ENCODE assay signal across 14 cellular contexts in genomic region chr7:138295049-138295637, GRCh38.
A peak's percentile ranks its signal among the peaks of the same experiment; 100 is the strongest.
DNase-seq lines count a peak whose midpoint lies in the region; ATAC-seq and TF ChIP-seq lines count a peak whose summit lies in the region.
"Had no signal": no experiment of that assay in that cellular context is flagged by ENCODE, and none has a peak within 500 bp of the region (broad histone marks: within the 10 kb centered on the region; RNA-seq: fewer than 3 reads in every experiment).

No MANE protein-coding gene starts in this region.

- H3K36me3 Mint-ChIP-seq in GM23338 (ENCODE audit: low read depth) (peaks cover 12% of the 10 kb centered on the region; the same call in 2 of the 3 replicates), mesothelial cell of epicardium (no peaks in the 10 kb centered on the region)
- H3K36me3 Mint-ChIP-seq in activated CD4-positive, alpha-beta T cell treated with anti-CD3 and anti-CD28 coated beads, Interleukin-2, amount 10 ng/mL, durations not matched to agents 24 days and 14 days (ENCODE audit: low read depth), result no peaks in the 10 kb centered on the region

- peaks cover 12% of the 10 kb centered on the region for H3K9me3 Mint-ChIP-seq in GM23338
- peaks cover 13% of the 10 kb centered on the region for H3K9me3 Mint-ChIP-seq in mesothelial cell of epicardium
- H3K9me3 Mint-ChIP-seq in activated CD4-positive, alpha-beta T cell treated with anti-CD3 and anti-CD28 coated beads, Interleukin-2, amount 10 ng/mL, durations not matched to agents 24 days and 14 days, result no peaks in the 10 kb centered on the region

- intact Hi-C loops in activated CD4-positive, alpha-beta T cell treated with anti-CD3 and anti-CD28 coated beads, Interleukin-2, amount 10 ng/mL, durations not matched to agents 24 days and 14 days (cut with micrococcal nuclease), result no loop called here
- intact Hi-C loops in psoas muscle (cut with DNase I), result no loop called here

- H4K20me1 ChIP-seq in GM23338 (replicated peaks; ENCODE audit: insufficient read depth), result no peaks in the 10 kb centered on the region

- TF ChIP-seq CTCF in GM23338 (conservative IDR thresholded peaks at IDR 0.05; ENCODE audit: low read depth in 2 of 2), result no peak
- no peak for TF ChIP-seq CTCF in mesothelial cell of epicardium (IDR thresholded peaks at IDR 0.05; ENCODE audit: unreplicated experiment)
- TF ChIP-seq CTCF in psoas muscle (IDR thresholded peaks at IDR 0.05), result no peak

- no peaks in the 10 kb centered on the region for H3K79me2 ChIP-seq in GM23338 (replicated peaks; ENCODE audit: insufficient read depth)

- no peak for DNase-seq in GM23338 (ENCODE audit: low spot score)
- no peak for DNase-seq in mesothelial cell of epicardium (ENCODE audit: low spot score in 2 of 2, unreplicated experiment in 2 of 2)
- DNase-seq in activated CD4-positive, alpha-beta T cell treated with anti-CD3 and anti-CD28 coated beads, Interleukin-2, amount 10 ng/mL, durations not matched to agents 24 days and 14 days, result no peak
- no peak for DNase-seq in AG08395 (ENCODE audit: low spot score)
- DNase-seq in psoas muscle, result no peak
- DNase-seq: body of pancreas, hippocampal formation, midbrain, NCI-H1436 treated with DMSO at 0.1 percent for 48 hours had no signal

- H3K4me2 ChIP-seq in GM23338, result no peak overlapping the region

- H3K27ac Mint-ChIP-seq in GM23338 (no peak overlapping the region), mesothelial cell of epicardium (peak overlapping the region; percentile 77)
- no peak overlapping the region for H3K27ac Mint-ChIP-seq in activated CD4-positive, alpha-beta T cell treated with anti-CD3 and anti-CD28 coated beads, Interleukin-2, amount 10 ng/mL, durations not matched to agents 24 days and 14 days
- H3K27ac Mint-ChIP-seq: activated T-helper 17 cell treated with anti-CD3 and anti-CD28 coated beads, Interleukin-2, amount 50 U/mL, for 72 hours had no signal

- H3K36me3 ChIP-seq in GM23338 (ENCODE audit: insufficient read depth), result no peaks in the 10 kb centered on the region
- no peaks in the 10 kb centered on the region for H3K36me3 ChIP-seq in psoas muscle (ENCODE audit: insufficient read depth in 1 of 2, low read depth in 1 of 2)

- no peaks in the 10 kb centered on the region for H3K27me3 ChIP-seq in GM23338 (ENCODE audit: insufficient read depth)
- no peaks in the 10 kb centered on the region for H3K27me3 ChIP-seq in psoas muscle (ENCODE audit: insufficient read depth in 3 of 3, low read length in 2 of 3)
- H3K27me3 ChIP-seq: body of pancreas had no signal

- H3K4me1 Mint-ChIP-seq in GM23338 (no peaks in the 10 kb centered on the region; the same call in 2 of the 3 replicates), mesothelial cell of epicardium (peaks cover 18% of the 10 kb centered on the region)
- H3K4me1 Mint-ChIP-seq in activated CD4-positive, alpha-beta T cell treated with anti-CD3 and anti-CD28 coated beads, Interleukin-2, amount 10 ng/mL, durations not matched to agents 24 days and 14 days, result no peaks in the 10 kb centered on the region
- H3K4me1 Mint-ChIP-seq: activated T-helper 17 cell treated with anti-CD3 and anti-CD28 coated beads, Interleukin-2, amount 50 U/mL, for 72 hours had no signal

- no peaks in the 10 kb centered on the region for H3K9me3 ChIP-seq in psoas muscle

- H3K4me1 ChIP-seq in GM23338 (ENCODE audit: insufficient read depth) (no peaks in the 10 kb centered on the region), psoas muscle (no peaks in the 10 kb centered on the region)

- H2AFZ ChIP-seq in GM23338, result peak overlapping the region; percentile 69; the same call in 1 of the 2 replicates

- WGBS in psoas muscle, 3 donors, result 57 to 77% (median 63%) methylated on average over 3 of the region's 3 CpGs

- no peak overlapping the region for H3K4me3 ChIP-seq in GM23338
- H3K4me3 ChIP-seq in psoas muscle, result no peak overlapping the region
- H3K4me3 ChIP-seq: body of pancreas, SK-N-MC had no signal

- H3K4me3 Mint-ChIP-seq in GM23338 (no peak overlapping the region), mesothelial cell of epicardium (no peak overlapping the region)
- H3K4me3 Mint-ChIP-seq in activated CD4-positive, alpha-beta T cell treated with anti-CD3 and anti-CD28 coated beads, Interleukin-2, amount 10 ng/mL, durations not matched to agents 24 days and 14 days, result no peak overlapping the region
- H3K4me3 Mint-ChIP-seq: activated T-helper 17 cell treated with anti-CD3 and anti-CD28 coated beads, Interleukin-2, amount 50 U/mL, for 72 hours had no signal

- no peak overlapping the region for H3K27ac ChIP-seq in GM23338 (ENCODE audit: low read depth)
- no peak overlapping the region for H3K27ac ChIP-seq in psoas muscle
- H3K27ac ChIP-seq: body of pancreas, SK-N-MC had no signal

- H3K27me3 Mint-ChIP-seq in GM23338 (ENCODE audit: insufficient read depth, low read depth, poor library complexity) (no peaks in the 10 kb centered on the region), mesothelial cell of epicardium (ENCODE audit: low read depth) (no peaks in the 10 kb centered on the region)
- H3K27me3 Mint-ChIP-seq in activated CD4-positive, alpha-beta T cell treated with anti-CD3 and anti-CD28 coated beads, Interleukin-2, amount 10 ng/mL, durations not matched to agents 24 days and 14 days, result no peaks in the 10 kb centered on the region

- peaks cover 3% of the 10 kb centered on the region; the same call in 1 of the 2 replicates for H3K9me2 ChIP-seq in GM23338 (ENCODE audit: insufficient read depth)

- peak; percentile 77 for ATAC-seq in GM18870 (IDR thresholded peaks at IDR 0.05; ENCODE audit: unreplicated experiment)
- ATAC-seq in GM23338, result no peak
- ATAC-seq in HG03520 (IDR thresholded peaks at IDR 0.05; ENCODE audit: unreplicated experiment), result peak; percentile 70
- no peak for ATAC-seq in psoas muscle
- ATAC-seq in GM21360 (IDR thresholded peaks at IDR 0.05; ENCODE audit: unreplicated experiment), result no peak
- ATAC-seq: activated T-helper 17 cell treated with anti-CD3 and anti-CD28 coated beads, Interleukin-2, amount 50 U/mL, for 72 hours; body of pancreas had no signal

- no peaks in the 10 kb centered on the region for H3F3A ChIP-seq in GM23338 (replicated peaks; ENCODE audit: low read depth)

TF ChIP-seq in GM23338, 12 proteins besides CTCF, POLR2A, EP300 and RAD21 (continues in another document):
- TF ChIP-seq STAT1 (IDR thresholded peaks at IDR 0.05; ENCODE audit: unreplicated experiment) (no peak), ZNF462 (CRISPR knock-in tag; IDR thresholded peaks at IDR 0.05) (no peak), JUNB (IDR thresholded peaks at IDR 0.05; ENCODE audit: unreplicated experiment) (no peak), ZNF114 (CRISPR knock-in tag; IDR thresholded peaks at IDR 0.05) (no peak)

Comparison
In these comparisons a context has a peak if more than half of its experiments do, and no peak if none do; other contexts are left out.
1. ATAC-seq: peak in GM18870 (single experiment) and HG03520 (single experiment); none in GM23338 (single experiment), psoas muscle (0 of 4) and GM21360 (single experiment).